In the genomic region with DNA sequence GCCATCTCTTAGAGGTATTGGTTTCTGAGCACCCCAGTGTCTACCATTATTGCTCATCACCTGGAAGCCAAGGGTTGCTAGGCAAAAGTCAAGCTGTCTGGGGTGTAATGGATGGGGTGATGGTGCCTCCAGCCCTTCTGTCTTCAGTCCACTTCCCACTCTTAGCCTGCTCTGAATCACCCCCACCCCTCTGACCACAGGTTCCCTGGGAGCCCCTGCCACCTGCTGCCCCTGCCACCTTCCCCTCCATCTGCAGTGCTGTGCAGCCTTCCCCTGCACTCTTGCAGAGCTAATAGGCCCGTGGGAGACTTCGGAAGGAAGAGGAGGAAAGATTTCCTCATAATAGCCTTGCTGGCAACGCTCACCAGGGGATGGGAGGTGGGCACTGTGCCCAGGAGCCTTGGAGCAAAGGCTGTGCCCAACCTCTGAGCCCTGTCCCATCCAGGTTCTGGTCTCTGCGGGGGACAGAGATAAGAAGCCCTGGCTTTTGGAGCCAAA, we compare ENCODE assay signal across 9 cellular contexts. TPM values are rescaled to one million over a fixed set of nuclear protein-coding genes. Genes with fewer than 3 reads are reported as not detected.
DNase-seq lines count a peak whose midpoint lies in the region; TF ChIP-seq lines count a peak whose summit lies in the region.
"Had no signal": no experiment of that assay in that cellular context is flagged by ENCODE, and none has a peak within 500 bp of the region (broad histone marks: within the 10 kb centered on the region; RNA-seq: fewer than 3 reads in every experiment).

No MANE protein-coding gene starts in this region.

- H3K27me3 Mint-ChIP-seq in Calu3 (ENCODE audit: unreplicated experiment) (no peaks in the 10 kb centered on the region), osteocyte (ENCODE audit: unreplicated experiment) (no peaks in the 10 kb centered on the region)

- H3K4me3 Mint-ChIP-seq in Calu3 (ENCODE audit: low read depth, unreplicated experiment) = no peak overlapping the region
- H3K4me3 Mint-ChIP-seq in osteocyte (ENCODE audit: unreplicated experiment) = no peak overlapping the region

- peak overlapping the region; percentile 52 to 56 (median 54) for H3K4me3 ChIP-seq in esophagus muscularis mucosa

- DNase-seq in Calu3 (no peak), NCI-H226 (peak; percentile 34), esophagus muscularis mucosa (ENCODE audit: extremely low spot score) (no peak), osteocyte (ENCODE audit: extremely low spot score, unreplicated experiment) (no peak), T-helper 9 cell (no peak), NCI-H1105 (lab: John Stamatoyannopoulos, UW) (no peak), AG20443 (ENCODE audit: low spot score) (no peak), SK-N-DZ (ENCODE audit: low spot score) (no peak)
- DNase-seq: SHP77 had no signal

- TF ChIP-seq CTCF in Calu3 (IDR thresholded peaks at IDR 0.05; ENCODE audit: unreplicated experiment) (no peak), esophagus muscularis mucosa (IDR thresholded peaks at IDR 0.05) (no peak), osteocyte (IDR thresholded peaks at IDR 0.05) (no peak)

- H3K4me1 Mint-ChIP-seq in Calu3 (ENCODE audit: low read depth, unreplicated experiment) = peaks cover 8% of the 10 kb centered on the region
- H3K4me1 Mint-ChIP-seq in osteocyte (ENCODE audit: unreplicated experiment) = peaks cover 39% of the 10 kb centered on the region

- no peaks in the 10 kb centered on the region for H3K27me3 ChIP-seq in esophagus muscularis mucosa

- no peak for TF ChIP-seq POLR2A in esophagus muscularis mucosa (IDR thresholded peaks at IDR 0.05; ENCODE audit: low read depth)

- H3K36me3 Mint-ChIP-seq in Calu3 (ENCODE audit: insufficient read depth, unreplicated experiment) = peaks cover 84% of the 10 kb centered on the region
- H3K36me3 Mint-ChIP-seq in osteocyte (ENCODE audit: unreplicated experiment) = peaks cover 49% of the 10 kb centered on the region

- H3K4me1 ChIP-seq in esophagus muscularis mucosa = peaks cover 30 to 33% (median 32%) of the 10 kb centered on the region in 4 donors

- H3K27ac Mint-ChIP-seq in Calu3 (ENCODE audit: unreplicated experiment) (peak overlapping the region; percentile 13), osteocyte (ENCODE audit: unreplicated experiment) (peak overlapping the region; percentile 82)

- no TSS peak for BruUV-seq in Calu3 (replicated peaks; lab: Mats Ljungman, UMichigan)

- TF ChIP-seq EP300 in esophagus muscularis mucosa (IDR thresholded peaks at IDR 0.05) = no peak

- CTCF ChIA-PET in Calu3 (lab: Charles Lee) = interaction anchor here (0.7 kb wide), 1 partner anchor 41 kb away, joined by 3 read pairs; no protein-coding TSS in a partner anchor

- H3K36me3 ChIP-seq in esophagus muscularis mucosa = peaks cover 39 to 86% (median 79%) of the 10 kb centered on the region in 4 donors

- H3K9me3 ChIP-seq in esophagus muscularis mucosa = no peaks in the 10 kb centered on the region

- H3K9me3 Mint-ChIP-seq in Calu3 (ENCODE audit: low read depth, unreplicated experiment) (no peaks in the 10 kb centered on the region), osteocyte (ENCODE audit: unreplicated experiment) (no peaks in the 10 kb centered on the region)

- WGBS in esophagus muscularis mucosa = 20% methylated on average over 2 of the region's 4 CpGs

- intact Hi-C loops in Calu3 (cut with micrococcal nuclease; ENCODE audit: unreplicated experiment) (loop anchor here (2.0 kb wide), 1 partner anchor 49 kb away; no protein-coding TSS in a partner anchor), esophagus muscularis mucosa (cut with DNase I) (loop anchor here (5.0 kb wide), 1 partner anchor 51 kb away; no protein-coding TSS in a partner anchor)

- H3K27ac ChIP-seq in esophagus muscularis mucosa (replicated peaks in 1 of 4) = peak overlapping the region; percentile 74 to 82 (median 80)

RNA-seq across cellular contexts. Expression of a gene that starts 35.5 kb away (rescaled TPM):
- 250 and 266 TPM in 2 replicates for total RNA-seq in Calu3 (2022)
- total RNA-seq in esophagus muscularis mucosa = 100 to 1,000 TPM in 3 of 4 donors, 10 to 100 TPM in 1; 91.9 to 231 (median 161) TPM
- total RNA-seq in osteocyte = 271 and 278 TPM in 2 replicates
- 38.3 and 39.7 TPM in 2 replicates for polyA plus RNA-seq in SK-N-DZ (2014; cell fraction: cytosol; rRNA removed)
- 44.2 and 50.2 TPM in 2 replicates for polyA plus RNA-seq in SK-N-DZ (2014; cell fraction: nucleus; rRNA removed)
